ENCODE assay signal across 15 cellular contexts in genomic region chr15:96324192-96324895, GRCh38. TPM values are rescaled to one million over a fixed set of nuclear protein-coding genes. Genes with fewer than 3 reads are reported as not detected.
DNase-seq lines count a peak whose midpoint lies in the region; ATAC-seq, FAIRE-seq and TF ChIP-seq lines count a peak whose summit lies in the region.
"Had no signal": no experiment of that assay in that cellular context is flagged by ENCODE, and none has a peak within 500 bp of the region (broad histone marks: within the 10 kb centered on the region; RNA-seq: fewer than 3 reads in every experiment).

No MANE protein-coding gene starts in this region.

- peaks cover 72% of the 10 kb centered on the region for H3K27me3 Mint-ChIP-seq in activated CD4-positive, alpha-beta T cell treated with anti-CD3 and anti-CD28 coated beads for 36 hours

- H3K4me3 ChIP-seq in HCT116 (replicated peaks in 1 of 2; ENCODE audit: low read depth in 1 of 2, low read length in 2 of 2), result no peak overlapping the region
- peak overlapping the region; percentile 75 for H3K4me3 ChIP-seq in choroid plexus epithelial cell (ENCODE audit: low read depth, low read length)
- peak overlapping the region; percentile 95 to 97 for H3K4me3 ChIP-seq in kidney (ENCODE audit: low read length in 2 of 2)
- peak overlapping the region; percentile 84 for H3K4me3 ChIP-seq in skeletal muscle cell (ENCODE audit: low read depth, low read length)

- CTCF ChIA-PET in HCT116 (lab: Charles Lee), result no interaction called here
- CTCF ChIA-PET in activated CD4-positive, alpha-beta T cell treated with anti-CD3 and anti-CD28 coated beads for 36 hours (lab: Charles Lee), result no interaction called here

- no TSS peak for BruUV-seq in HCT116 (replicated peaks; lab: Mats Ljungman, UMichigan)

- peaks cover 63% of the 10 kb centered on the region for H3K79me2 ChIP-seq in HCT116 (ENCODE audit: insufficient read depth, low read length)

- H3K4me3 Mint-ChIP-seq in activated CD4-positive, alpha-beta T cell treated with anti-CD3 and anti-CD28 coated beads for 36 hours, result no peak overlapping the region
- H3K4me3 Mint-ChIP-seq: T-helper 1 cell treated with Interleukin-12 subunit alpha and Interleukin-12 subunit beta and Interleukin-4 antibody, amounts not matched to agents 30 μg/mL and 1 μg/mL, for 36 hours had no signal

- intact Hi-C loops in HCT116 (cut with micrococcal nuclease) (no loop called here), kidney (cut with DNase I) (no loop called here)
- intact Hi-C loops in activated CD4-positive, alpha-beta T cell treated with anti-CD3 and anti-CD28 coated beads for 36 hours (cut with DNase I, micrococcal nuclease), result loop anchor here in 1 of 2 experiments (10.0 kb wide), 1 partner anchor 1430 kb away; no protein-coding TSS in a partner anchor

- ATAC-seq in HCT116, result no peak
- ATAC-seq in activated CD4-positive, alpha-beta T cell treated with anti-CD3 and anti-CD28 coated beads for 36 hours, result no peak

- no peak overlapping the region for H3K27ac Mint-ChIP-seq in activated CD4-positive, alpha-beta T cell treated with anti-CD3 and anti-CD28 coated beads for 36 hours
- H3K27ac Mint-ChIP-seq: T-helper 1 cell treated with Interleukin-12 subunit alpha and Interleukin-12 subunit beta and Interleukin-4 antibody, amounts not matched to agents 30 μg/mL and 1 μg/mL, for 36 hours had no signal

- H3K9ac ChIP-seq in HCT116 (ENCODE audit: low read length) (no peak overlapping the region), kidney (ENCODE audit: low read length in 2 of 2) (peak overlapping the region; percentile 90 to 98)

- no peak for TF ChIP-seq POLR2A in HCT116 (IDR thresholded peaks at IDR 0.05; ENCODE audit: borderline replicate concordance, extremely low read depth, insufficient read depth, insufficient read length)

- no peaks in the 10 kb centered on the region for H3K36me3 Mint-ChIP-seq in activated CD4-positive, alpha-beta T cell treated with anti-CD3 and anti-CD28 coated beads for 36 hours (ENCODE audit: low read depth)

- POLR2A ChIA-PET in HCT116 (lab: Charles Lee), result no interaction called here
- POLR2A ChIA-PET in activated CD4-positive, alpha-beta T cell treated with anti-CD3 and anti-CD28 coated beads for 36 hours (lab: Charles Lee), result no interaction called here

- DNase-seq in HCT116 (ENCODE audit: low read depth, low spot score) (no peak), choroid plexus epithelial cell (ENCODE audit: low read depth) (peak; percentile 65), kidney (peak; percentile 89), skeletal muscle cell (ENCODE audit: low read depth) (no peak), inferior parietal cortex (ENCODE audit: extremely low spot score) (no peak), cerebellar nuclear complex (lab: John Stamatoyannopoulos, UW) (no peak)
- DNase-seq in stimulated activated CD4-positive, alpha-beta T cell treated with anti-CD3 and anti-CD28 coated beads, Interleukin-4, amount 100 ng/mL, for 4 hours, result no peak
- DNase-seq in activated CD4-positive, alpha-beta T cell treated with anti-CD3 and anti-CD28 coated beads for 36 hours, result no peak
- DNase-seq: activated T-cell treated with anti-CD3 and anti-CD28 coated beads, Interleukin-2, amount 50 U/mL, for 48 hours; HCEC 1CT; NCI-H345 had no signal

- no peaks in the 10 kb centered on the region for H3K36me3 ChIP-seq in HCT116 (ENCODE audit: control insufficient read depth in 1 of 2, insufficient read depth in 2 of 2, low read length in 2 of 2)
- H3K36me3 ChIP-seq in kidney (ENCODE audit: control insufficient read depth in 1 of 2, insufficient read depth in 2 of 2, low read length in 2 of 2), result no peaks in the 10 kb centered on the region
- H3K36me3 ChIP-seq: neutrophil had no signal

- no peaks in the 10 kb centered on the region for H4K20me1 ChIP-seq in HCT116 (ENCODE audit: insufficient read depth)

- no peaks in the 10 kb centered on the region for H3K27me3 ChIP-seq in HCT116 (ENCODE audit: insufficient read depth, low read length)

- no peaks in the 10 kb centered on the region for H3K9me3 ChIP-seq in HCT116 (ENCODE audit: control insufficient read depth in 1 of 2, insufficient read depth in 1 of 2, low read depth in 1 of 2, low read length in 2 of 2)
- no peaks in the 10 kb centered on the region for H3K9me3 ChIP-seq in kidney (ENCODE audit: control insufficient read depth in 1 of 2, low read length in 2 of 2)
- H3K9me3 ChIP-seq: neutrophil had no signal

- H2AFZ ChIP-seq in HCT116 (ENCODE audit: low read depth, low read length, poor library complexity, severe bottlenecking), result no peak overlapping the region

- no peaks in the 10 kb centered on the region for H3K9me3 Mint-ChIP-seq in activated CD4-positive, alpha-beta T cell treated with anti-CD3 and anti-CD28 coated beads for 36 hours (ENCODE audit: low read depth)
- H3K9me3 Mint-ChIP-seq: T-helper 1 cell treated with Interleukin-12 subunit alpha and Interleukin-12 subunit beta and Interleukin-4 antibody, amounts not matched to agents 30 μg/mL and 1 μg/mL, for 36 hours had no signal

- H3K4me2 ChIP-seq in HCT116 (ENCODE audit: low read length), result peak overlapping the region; percentile 94

- RAD21 ChIA-PET in HCT116 (lab: Charles Lee; ENCODE audit: low non-redundant PET in 1 of 2, low total read pairs in 2 of 2, uncharacterized antibody in 2 of 2, unreplicated experiment in 2 of 2), result no interaction called here

- TF ChIP-seq RAD21 in HCT116 (IDR thresholded peaks at IDR 0.05; ENCODE audit: low read depth), result no peak

- TF ChIP-seq CTCF in HCT116 (IDR thresholded peaks at IDR 0.05 in 2 of 3, conservative IDR thresholded peaks at IDR 0.05 in 1 of 3; ENCODE audit: borderline replicate concordance in 1 of 3, insufficient read depth in 1 of 3, low read depth in 2 of 3, low read length in 2 of 3) (no peak), choroid plexus epithelial cell (conservative IDR thresholded peaks at IDR 0.05; ENCODE audit: low read depth, low read length) (no peak), kidney (IDR thresholded peaks at IDR 0.05; ENCODE audit: borderline replicate concordance, extremely low read depth, insufficient read depth) (no peak)

- no peak for FAIRE-seq in kidney (lab: Jason Lieb, UNC)
- FAIRE-seq: endometrium, GM18507 had no signal

- H3K4me1 ChIP-seq in HCT116 (ENCODE audit: control insufficient read depth in 1 of 2, insufficient read depth in 2 of 2, low read length in 2 of 2), result peaks cover 32 to 43% of the 10 kb centered on the region in 2 experiments
- peaks cover 4 to 13% of the 10 kb centered on the region in 2 donors for H3K4me1 ChIP-seq in kidney (ENCODE audit: control insufficient read depth in 1 of 2, insufficient read depth in 1 of 2, low read depth in 1 of 2, low read length in 2 of 2)

- H3K27ac ChIP-seq in HCT116 (ENCODE audit: low read depth, low read length) (no peak overlapping the region), kidney (ENCODE audit: low read depth in 2 of 2, low read length in 2 of 2) (peak overlapping the region; percentile 95 to 96)
- H3K27ac ChIP-seq: neutrophil had no signal

- peaks cover 6% of the 10 kb centered on the region for H3K4me1 Mint-ChIP-seq in activated CD4-positive, alpha-beta T cell treated with anti-CD3 and anti-CD28 coated beads for 36 hours

- no peaks in the 10 kb centered on the region for H3K9me2 ChIP-seq in HCT116 (ENCODE audit: insufficient read depth)

TF ChIP-seq in HCT116, 20 proteins besides CTCF, POLR2A, EP300 and RAD21:
- no peak for TF ChIP-seq CEBPB (IDR thresholded peaks at IDR 0.05; ENCODE audit: low read depth)
- no peak for TF ChIP-seq EGR1 (IDR thresholded peaks at IDR 0.05; ENCODE audit: low read depth)
- TF ChIP-seq EZH2 (IDR thresholded peaks at IDR 0.05), result no peak
- TF ChIP-seq, protein P1, sequence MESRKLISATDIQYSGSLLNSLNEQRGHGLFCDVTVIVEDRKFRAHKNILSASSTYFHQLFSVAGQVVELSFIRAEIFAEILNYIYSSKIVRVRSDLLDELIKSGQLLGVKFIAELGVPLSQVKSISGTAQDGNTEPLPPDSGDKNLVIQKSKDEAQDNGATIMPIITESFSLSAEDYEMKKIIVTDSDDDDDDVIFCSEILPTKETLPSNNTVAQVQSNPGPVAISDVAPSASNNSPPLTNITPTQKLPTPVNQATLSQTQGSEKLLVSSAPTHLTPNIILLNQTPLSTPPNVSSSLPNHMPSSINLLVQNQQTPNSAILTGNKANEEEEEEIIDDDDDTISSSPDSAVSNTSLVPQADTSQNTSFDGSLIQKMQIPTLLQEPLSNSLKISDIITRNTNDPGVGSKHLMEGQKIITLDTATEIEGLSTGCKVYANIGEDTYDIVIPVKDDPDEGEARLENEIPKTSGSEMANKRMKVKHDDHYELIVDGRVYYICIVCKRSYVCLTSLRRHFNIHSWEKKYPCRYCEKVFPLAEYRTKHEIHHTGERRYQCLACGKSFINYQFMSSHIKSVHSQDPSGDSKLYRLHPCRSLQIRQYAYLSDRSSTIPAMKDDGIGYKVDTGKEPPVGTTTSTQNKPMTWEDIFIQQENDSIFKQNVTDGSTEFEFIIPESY (IDR thresholded peaks at IDR 0.05; ENCODE audit: extremely low read depth, insufficient replicate concordance, low read length), result no peak
- no peak for TF ChIP-seq ZFX (IDR thresholded peaks at IDR 0.05)
- no peak for TF ChIP-seq SRF (IDR thresholded peaks at IDR 0.05; ENCODE audit: low read depth)
- TF ChIP-seq POLR2AphosphoS5 (IDR thresholded peaks at IDR 0.05; ENCODE audit: low read depth, low read length), result no peak
- no peak for TF ChIP-seq ELF1 (IDR thresholded peaks at IDR 0.05; ENCODE audit: borderline replicate concordance, low read depth)
- TF ChIP-seq ZNF274 (IDR thresholded peaks at IDR 0.05; ENCODE audit: low read depth, low read length), result no peak
- no peak for TF ChIP-seq SP1 (IDR thresholded peaks at IDR 0.05; ENCODE audit: low read depth)
- TF ChIP-seq SIN3A (IDR thresholded peaks at IDR 0.05; ENCODE audit: low read depth), result no peak
- TF ChIP-seq, protein P2, sequence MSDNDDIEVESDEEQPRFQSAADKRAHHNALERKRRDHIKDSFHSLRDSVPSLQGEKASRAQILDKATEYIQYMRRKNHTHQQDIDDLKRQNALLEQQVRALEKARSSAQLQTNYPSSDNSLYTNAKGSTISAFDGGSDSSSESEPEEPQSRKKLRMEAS (IDR thresholded peaks at IDR 0.05), result no peak
- TF ChIP-seq JUND (IDR thresholded peaks at IDR 0.05), result no peak
- no peak for TF ChIP-seq EZH2phosphoT487 (IDR thresholded peaks at IDR 0.05; ENCODE audit: borderline replicate concordance)
- TF ChIP-seq FOSL1 (IDR thresholded peaks at IDR 0.05; ENCODE audit: low read depth), result no peak

RNA-seq across cellular contexts. Expression of gene NR2F2, which starts 6.2 kb away (rescaled TPM):
- total RNA-seq in HCT116 (2021; ENCODE audit: unreplicated experiment) (61.4 TPM), kidney (191 TPM)
- 26.9 and 28.0 TPM in 2 replicates for polyA plus RNA-seq in HCT116 (2012)
- polyA plus RNA-seq in kidney (ENCODE audit: insufficient read depth, low read depth, low replicate concordance), result 42.5 TPM
- total RNA-seq in activated CD4-positive, alpha-beta T cell treated with anti-CD3 and anti-CD28 coated beads for 36 hours, result not detected

Comparison
In these comparisons a context has a peak if more than half of its experiments do, and no peak if none do; other contexts are left out.
1. DNase-seq: peak in choroid plexus epithelial cell (single experiment) and kidney (single experiment); none in HCT116 (single experiment), skeletal muscle cell (single experiment), inferior parietal cortex (single experiment), stimulated activated CD4-positive, alpha-beta T cell treated with anti-CD3 and anti-CD28 coated beads, Interleukin-4, amount 100 ng/mL, for 4 hours (0 of 2), activated CD4-positive, alpha-beta T cell treated with anti-CD3 and anti-CD28 coated beads for 36 hours (single experiment) and cerebellar nuclear complex (0 of 2).
2. H3K4me3 ChIP-seq: peak in choroid plexus epithelial cell (single experiment), kidney (2 of 2) and skeletal muscle cell (single experiment); none in HCT116 (0 of 2).
3. RNA of gene NR2F2, which starts 6.2 kb away (total RNA-seq): 191 TPM in kidney (single experiment) and 61.4 TPM in HCT116 (single experiment); not detected in activated CD4-positive, alpha-beta T cell treated with anti-CD3 and anti-CD28 coated beads for 36 hours; every median in the first group is over 10 times any median in the second.